13 cellular contexts compared by ENCODE assay signal in the genomic region with DNA sequence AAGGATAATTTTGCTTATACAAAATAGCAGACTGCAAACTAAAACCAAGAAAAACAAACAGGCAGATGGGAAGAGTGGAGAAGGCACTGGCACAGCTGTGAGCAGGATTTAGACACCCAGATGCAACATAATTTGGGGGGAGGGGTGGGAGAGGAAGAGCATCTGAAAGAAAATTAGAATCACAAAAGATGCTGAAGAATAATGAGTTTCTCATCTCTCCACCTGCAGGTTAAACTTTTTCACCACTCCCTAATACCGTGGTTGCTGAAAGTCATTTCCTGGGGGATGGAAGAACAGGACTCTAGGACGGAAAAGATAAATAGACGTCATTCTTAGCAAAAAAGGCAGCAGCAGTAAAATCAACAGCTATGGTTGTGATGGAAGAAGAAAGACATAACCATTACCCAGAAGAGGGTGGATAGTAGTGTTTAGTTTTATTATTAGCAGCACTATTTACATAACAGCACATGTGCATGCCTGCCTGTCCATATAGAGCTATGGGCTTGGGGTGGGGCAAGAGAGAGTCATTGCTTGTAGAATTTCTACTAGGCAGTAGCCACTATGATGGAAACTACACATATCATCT.
A peak's percentile ranks its signal among the peaks of the same experiment; 100 is the strongest.
DNase-seq lines count a peak whose midpoint lies in the region; ATAC-seq and TF ChIP-seq lines count a peak whose summit lies in the region.
"Had no signal": no experiment of that assay in that cellular context is flagged by ENCODE, and none has a peak within 500 bp of the region (broad histone marks: within the 10 kb centered on the region; RNA-seq: fewer than 3 reads in every experiment).

No MANE protein-coding gene starts in this region.

- H3K27me3 ChIP-seq in left ventricle myocardium inferior (ENCODE audit: low read depth) (no peaks in the 10 kb centered on the region), right cardiac atrium (ENCODE audit: control insufficient read depth, insufficient read depth) (no peaks in the 10 kb centered on the region), foreskin keratinocyte (no peaks in the 10 kb centered on the region)
- H3K27me3 ChIP-seq: transverse colon had no signal

- no peak overlapping the region for H3K4me3 ChIP-seq in left ventricle myocardium inferior
- no peak overlapping the region for H3K4me3 ChIP-seq in right cardiac atrium (ENCODE audit: low read length)
- H3K4me3 ChIP-seq: prostate gland, transverse colon had no signal

- H3K9me3 ChIP-seq in left ventricle myocardium inferior (replicated peaks) (no peaks in the 10 kb centered on the region), right cardiac atrium (ENCODE audit: control insufficient read depth, low read length) (no peaks in the 10 kb centered on the region)
- H3K9me3 ChIP-seq: prostate gland, transverse colon had no signal

- ATAC-seq in right cardiac atrium: no peak
- ATAC-seq in foreskin keratinocyte: peak; percentile 46
- ATAC-seq: T-helper 17 cell had no signal

- H3K27ac ChIP-seq in left ventricle myocardium inferior (replicated peaks) (peak overlapping the region; percentile 47), right cardiac atrium (ENCODE audit: low read length) (no peak overlapping the region), foreskin keratinocyte (peak overlapping the region; percentile 24)
- H3K27ac ChIP-seq: prostate gland had no signal

- no peaks in the 10 kb centered on the region for H3K36me3 ChIP-seq in left ventricle myocardium inferior
- H3K36me3 ChIP-seq: prostate gland, transverse colon had no signal

- intact Hi-C loops in left ventricle myocardium inferior (cut with micrococcal nuclease) (no loop called here), right cardiac atrium (cut with DNase I) (loop anchor here in 2 of 4 donors (2.0 to 10.0 kb wide), 2 partner anchors 104 to 210 kb away; no protein-coding TSS in a partner anchor)

- TF ChIP-seq CTCF in left ventricle myocardium inferior (IDR thresholded peaks at IDR 0.05; ENCODE audit: borderline replicate concordance) (no peak), foreskin keratinocyte (conservative IDR thresholded peaks at IDR 0.05) (no peak)

- peaks cover 49% of the 10 kb centered on the region for H3K4me1 ChIP-seq in left ventricle myocardium inferior
- peaks cover 2% of the 10 kb centered on the region for H3K4me1 ChIP-seq in right cardiac atrium (ENCODE audit: control insufficient read depth, insufficient read depth, low read length)
- H3K4me1 ChIP-seq in foreskin keratinocyte: peaks cover 28% of the 10 kb centered on the region
- H3K4me1 ChIP-seq: prostate gland had no signal

- 30% methylated on average over 3 of the region's 3 CpGs for WGBS in right cardiac atrium

- no peak for DNase-seq in left ventricle myocardium inferior
- DNase-seq in right cardiac atrium: no peak
- peak; percentile 32 to 68 for DNase-seq in SHP77 (lab: John Stamatoyannopoulos, UW)
- peak; percentile 54 to 69 for DNase-seq in foreskin keratinocyte
- DNase-seq in NCI-H526 (lab: John Stamatoyannopoulos, UW): no peak
- DNase-seq in islet precursor cell: no peak
- no peak for DNase-seq in central memory CD4-positive, alpha-beta T cell
- DNase-seq in NCI-H1105 treated with DMSO at 0.1 percent for 48 hours (lab: John Stamatoyannopoulos, UW): no peak
- DNase-seq: activated T-cell treated with anti-CD3 and anti-CD28 coated beads, Interleukin-2, amount 50 U/mL, for 24 hours; stimulated activated CD8-positive, alpha-beta memory T cell treated with anti-CD3 and anti-CD28 coated beads, Interleukin-4, amount 100 ng/mL, for 48 hours; T-helper 17 cell; transverse colon had no signal

Comparison
In these comparisons a context has a peak if more than half of its experiments do, and no peak if none do; other contexts are left out.
1. DNase-seq: peak in SHP77 (2 of 2) and foreskin keratinocyte (2 of 2); none in left ventricle myocardium inferior (single experiment), right cardiac atrium (0 of 3), NCI-H526 (0 of 2), islet precursor cell (single experiment), central memory CD4-positive, alpha-beta T cell (single experiment) and NCI-H1105 treated with DMSO at 0.1 percent for 48 hours (single experiment).